ENCODE assay signal across 1 cellular context in the genomic region with DNA sequence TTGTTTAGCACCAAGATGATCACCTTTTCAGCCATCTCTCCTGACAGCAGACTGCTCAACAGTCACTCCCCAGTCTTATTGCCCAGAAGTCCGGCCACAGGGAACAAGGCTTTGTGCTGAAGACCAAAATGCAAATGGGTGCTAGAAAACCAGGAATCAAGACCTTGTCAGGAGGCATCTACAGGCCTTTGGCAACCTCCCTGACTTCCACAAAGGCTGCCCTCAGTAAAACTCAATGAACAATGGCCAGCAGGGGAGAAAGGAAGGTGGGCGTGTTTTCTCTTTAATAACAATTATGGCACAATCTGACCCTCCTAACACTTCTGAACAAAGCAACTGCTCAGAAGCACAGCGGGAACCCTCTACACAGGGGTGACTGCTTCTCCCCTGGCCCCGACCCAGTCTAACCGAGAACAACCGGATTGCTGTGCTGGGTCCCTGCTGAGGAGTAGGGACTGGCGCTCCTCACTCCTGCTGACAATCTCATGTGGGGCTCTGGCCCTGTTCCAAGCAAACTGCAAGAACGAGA.
TF ChIP-seq lines count a peak whose summit lies in the region.

No MANE protein-coding gene starts in this region.

TF ChIP-seq in endothelial cell of umbilical vein, 7 proteins besides CTCF, POLR2A, EP300 and RAD21:
- TF ChIP-seq MYC (IDR thresholded peaks at IDR 0.05; ENCODE audit: low read depth, low read length), result no peak
- TF ChIP-seq JUN (IDR thresholded peaks at IDR 0.05; ENCODE audit: borderline replicate concordance, insufficient read depth, insufficient read length, low read depth), result no peak
- TF ChIP-seq POLR2AphosphoS5 (IDR thresholded peaks at IDR 0.05; ENCODE audit: insufficient read depth, low read depth, low read length), result no peak
